In the genomic region with DNA sequence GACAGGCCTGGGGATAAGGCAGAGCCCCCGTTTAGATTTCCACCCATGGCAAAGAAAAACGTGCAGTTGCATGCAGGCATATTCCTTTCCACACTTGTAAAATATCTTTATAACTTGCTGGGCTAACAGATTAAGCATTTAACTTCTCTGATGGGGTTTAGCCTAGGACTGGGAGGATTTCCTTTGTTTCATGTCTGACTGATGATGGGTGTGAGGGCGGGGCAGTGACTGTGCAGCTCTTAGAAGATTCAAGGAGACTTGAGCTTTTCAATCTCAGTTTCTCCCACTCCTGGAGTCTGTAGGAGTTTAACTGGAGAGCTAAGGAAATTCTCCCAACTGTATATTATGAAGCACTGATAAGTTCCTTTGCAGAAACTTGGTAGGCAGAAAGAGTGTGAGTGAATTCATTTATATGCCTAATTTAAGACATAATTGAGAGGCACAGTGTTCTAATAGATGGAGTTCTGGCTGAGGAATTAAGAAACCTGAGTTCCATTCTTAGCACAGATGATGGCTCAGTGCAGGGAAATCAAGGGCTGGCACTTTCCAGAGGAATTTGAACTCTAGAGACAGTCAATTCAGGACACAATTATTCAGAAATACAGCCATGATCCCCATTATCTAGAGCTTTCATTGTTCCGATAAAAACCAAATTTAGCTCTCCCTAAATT, we compare ENCODE assay signal across 12 cellular contexts.
DNase-seq lines count a peak whose midpoint lies in the region; TF ChIP-seq lines count a peak whose summit lies in the region.
"Had no signal": no experiment of that assay in that cellular context is flagged by ENCODE, and none has a peak within 500 bp of the region (broad histone marks: within the 10 kb centered on the region; RNA-seq: fewer than 3 reads in every experiment).

No MANE protein-coding gene starts in this region.

- intact Hi-C loops in adrenal gland (cut with DNase I): no loop called here

- H3K27me3 Mint-ChIP-seq in activated CD4-positive, alpha-beta memory T cell treated with anti-CD3 and anti-CD28 coated beads, Interleukin-2, amount 10 ng/mL, durations not matched to agents 7 days and 5 days: no peaks in the 10 kb centered on the region

- H3K27ac ChIP-seq in adrenal gland: peak overlapping the region in 4 of 5 donors; percentile 4 to 60 (median 37)
- peak overlapping the region; percentile 35 for H3K27ac ChIP-seq in hepatocyte
- H3K27ac ChIP-seq: right lobe of liver had no signal

- no peaks in the 10 kb centered on the region for H3K27me3 ChIP-seq in adrenal gland
- H3K27me3 ChIP-seq in hepatocyte: no peaks in the 10 kb centered on the region
- H3K27me3 ChIP-seq in skeletal muscle satellite cell (ENCODE audit: control insufficient read depth, insufficient read depth, low read length): peaks cover 8% of the 10 kb centered on the region
- H3K27me3 ChIP-seq: right lobe of liver had no signal

- no peak overlapping the region for H3K4me3 ChIP-seq in adrenal gland
- H3K4me3 ChIP-seq in hepatocyte: no peak overlapping the region
- H3K4me3 ChIP-seq in skeletal muscle satellite cell (ENCODE audit: low read length): peak overlapping the region; percentile 37
- H3K4me3 ChIP-seq: right lobe of liver had no signal

- no peaks in the 10 kb centered on the region for H3K79me2 ChIP-seq in hepatocyte

- H3K4me2 ChIP-seq in hepatocyte: peak overlapping the region; percentile 18
- peak overlapping the region; percentile 77 for H3K4me2 ChIP-seq in skeletal muscle satellite cell (ENCODE audit: low read length)

- H3K36me3 Mint-ChIP-seq in activated CD4-positive, alpha-beta memory T cell treated with anti-CD3 and anti-CD28 coated beads, Interleukin-2, amount 10 ng/mL, durations not matched to agents 7 days and 5 days (ENCODE audit: low read depth): no peaks in the 10 kb centered on the region
- H3K36me3 Mint-ChIP-seq: CD8-positive, alpha-beta T cell had no signal

- no peaks in the 10 kb centered on the region for H3K9me3 Mint-ChIP-seq in activated CD4-positive, alpha-beta memory T cell treated with anti-CD3 and anti-CD28 coated beads, Interleukin-2, amount 10 ng/mL, durations not matched to agents 7 days and 5 days
- H3K9me3 Mint-ChIP-seq: CD8-positive, alpha-beta T cell had no signal

- 58 to 70% (median 64%) methylated on average over 4 of the region's 4 CpGs for WGBS in adrenal gland, 4 donors
- 68% methylated on average over 4 of the region's 4 CpGs for WGBS in hepatocyte (ENCODE audit: low lambda C conversion rate, missing lambda C conversion rate)

- TF ChIP-seq CTCF in adrenal gland (IDR thresholded peaks at IDR 0.05): no peak
- no peak for TF ChIP-seq CTCF in hepatocyte (IDR thresholded peaks at IDR 0.05; ENCODE audit: poor library complexity)

- no peak overlapping the region for H3K27ac Mint-ChIP-seq in activated CD4-positive, alpha-beta memory T cell treated with anti-CD3 and anti-CD28 coated beads, Interleukin-2, amount 10 ng/mL, durations not matched to agents 7 days and 5 days
- H3K27ac Mint-ChIP-seq: CD8-positive, alpha-beta T cell had no signal

- no peak overlapping the region for H2AFZ ChIP-seq in hepatocyte

- no peak for TF ChIP-seq POLR2A in adrenal gland (IDR thresholded peaks at IDR 0.05)

- CTCF ChIA-PET in activated CD4-positive, alpha-beta memory T cell treated with anti-CD3 and anti-CD28 coated beads, Interleukin-2, amount 10 ng/mL, durations not matched to agents 7 days and 5 days (lab: Charles Lee): no interaction called here

- POLR2A ChIA-PET in activated CD4-positive, alpha-beta memory T cell treated with anti-CD3 and anti-CD28 coated beads, Interleukin-2, amount 10 ng/mL, durations not matched to agents 7 days and 5 days (lab: Charles Lee): no interaction called here

- peaks cover 36 to 41% of the 10 kb centered on the region in 2 donors for H3K4me1 ChIP-seq in adrenal gland (replicated peaks in 1 of 2)
- H3K4me1 ChIP-seq in hepatocyte (ENCODE audit: insufficient read depth): peaks cover 8% of the 10 kb centered on the region
- H3K4me1 ChIP-seq in skeletal muscle satellite cell (ENCODE audit: control insufficient read depth, insufficient read depth, low read length): peaks cover 47% of the 10 kb centered on the region
- H3K4me1 ChIP-seq: right lobe of liver had no signal

- no peaks in the 10 kb centered on the region for H3K4me1 Mint-ChIP-seq in activated CD4-positive, alpha-beta memory T cell treated with anti-CD3 and anti-CD28 coated beads, Interleukin-2, amount 10 ng/mL, durations not matched to agents 7 days and 5 days

- no peaks in the 10 kb centered on the region for H3K9me2 ChIP-seq in hepatocyte (replicated peaks; ENCODE audit: insufficient read depth)

- DNase-seq in HT1080 (ENCODE audit: low read depth) (peak; percentile 48), adrenal gland (no peak), hepatocyte (ENCODE audit: low spot score) (no peak), T-helper 9 cell (no peak), SIG-M5 (lab: John Stamatoyannopoulos, UW) (no peak), NCI-H526 (lab: John Stamatoyannopoulos, UW) (no peak)
- no peak for DNase-seq in activated CD4-positive, alpha-beta memory T cell treated with anti-CD3 and anti-CD28 coated beads, Interleukin-2, amount 10 ng/mL, durations not matched to agents 7 days and 5 days
- DNase-seq: activated T-cell treated with anti-CD3 and anti-CD28 coated beads, Interleukin-2, amount 50 U/mL, for 48 hours; CD8-positive, alpha-beta T cell; NK-92 treated with Interleukin-12 subunit alpha and Interleukin-12 subunit beta, amount 100 ng/mL, for 24 hours had no signal

- H3K9me3 ChIP-seq in adrenal gland (replicated peaks in 1 of 3): no peaks in the 10 kb centered on the region
- no peaks in the 10 kb centered on the region for H3K9me3 ChIP-seq in hepatocyte (ENCODE audit: low read depth)
- H3K9me3 ChIP-seq in skeletal muscle satellite cell (replicated peaks; ENCODE audit: low read length): no peaks in the 10 kb centered on the region
- H3K9me3 ChIP-seq: right lobe of liver had no signal

- no peaks in the 10 kb centered on the region for H4K20me1 ChIP-seq in hepatocyte (ENCODE audit: insufficient read depth, poor library complexity, severe bottlenecking)

- no peak overlapping the region for H3K4me3 Mint-ChIP-seq in activated CD4-positive, alpha-beta memory T cell treated with anti-CD3 and anti-CD28 coated beads, Interleukin-2, amount 10 ng/mL, durations not matched to agents 7 days and 5 days
- H3K4me3 Mint-ChIP-seq: CD8-positive, alpha-beta T cell had no signal

- H3K36me3 ChIP-seq in adrenal gland (replicated peaks in 1 of 2): no peaks in the 10 kb centered on the region
- no peaks in the 10 kb centered on the region for H3K36me3 ChIP-seq in hepatocyte (replicated peaks; ENCODE audit: insufficient read depth, low read depth)
- H3K36me3 ChIP-seq in skeletal muscle satellite cell (ENCODE audit: insufficient read depth, low read length): no peaks in the 10 kb centered on the region
- H3K36me3 ChIP-seq: right lobe of liver had no signal

- peak overlapping the region; percentile 38 for H3K9ac ChIP-seq in skeletal muscle satellite cell (ENCODE audit: low read depth, low read length)
